8 cellular contexts compared by ENCODE assay signal in the genomic region with DNA sequence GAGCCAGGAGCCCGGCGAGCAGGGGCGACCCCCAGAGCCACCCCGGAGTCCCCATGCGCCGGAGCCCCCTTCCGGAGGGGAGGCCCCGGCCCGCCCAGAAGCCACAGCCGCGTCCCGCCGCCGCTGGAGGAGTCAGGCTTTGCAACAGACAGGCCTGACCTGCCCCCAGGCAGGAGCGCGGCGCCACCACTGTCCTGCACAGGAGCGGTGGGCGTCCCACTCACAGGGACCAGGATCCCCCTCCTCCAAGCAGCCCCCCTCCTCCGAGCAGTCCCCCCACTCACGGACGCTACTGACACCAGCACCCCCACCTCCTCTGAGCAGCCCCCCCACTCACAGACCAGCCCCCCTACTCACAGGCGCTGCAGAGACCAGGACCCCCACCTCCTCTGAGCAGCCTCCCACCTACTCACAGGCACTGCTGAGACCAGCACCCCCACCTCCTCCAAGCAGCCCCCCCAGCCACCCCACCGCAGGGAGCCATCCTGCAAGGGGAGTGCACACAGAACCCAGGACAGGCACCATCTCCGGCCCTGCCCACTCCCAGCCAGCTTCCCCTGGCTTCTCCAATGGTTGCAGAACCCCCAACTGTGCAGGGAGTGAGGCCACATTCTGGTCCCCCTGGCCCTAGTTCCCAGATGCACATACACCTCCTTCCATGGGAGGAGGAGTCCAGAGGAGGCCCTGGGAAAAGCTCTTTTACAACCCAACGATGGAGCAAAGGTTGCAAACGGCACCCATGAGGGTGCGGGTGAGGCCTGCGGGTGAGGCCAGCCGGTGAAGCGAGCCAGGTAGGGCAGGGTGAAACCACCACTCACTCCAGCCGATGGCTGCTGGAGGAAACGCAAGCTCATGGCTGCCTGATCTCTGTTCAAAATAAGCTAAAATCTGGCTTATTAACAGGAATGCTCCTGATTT.
A peak's percentile ranks its signal among the peaks of the same experiment; 100 is the strongest.
DNase-seq lines count a peak whose midpoint lies in the region; ATAC-seq, FAIRE-seq and TF ChIP-seq lines count a peak whose summit lies in the region.

No MANE protein-coding gene starts in this region.

- peak overlapping the region; percentile 91 for H3K9ac ChIP-seq in PC-3 (ENCODE audit: low read length)
- peak overlapping the region; percentile 76 for H3K9ac ChIP-seq in HepG2 (ENCODE audit: insufficient read depth, low read depth, low read length)

- intact Hi-C loops in PC-3 (cut with micrococcal nuclease): no loop called here
- intact Hi-C loops in MCF 10A (cut with micrococcal nuclease): loop anchor here (2.0 kb wide), 2 partner anchors 41 to 49 kb away; no protein-coding TSS in a partner anchor
- intact Hi-C loops in HepG2 (cut with micrococcal nuclease; ENCODE audit: unreplicated experiment): no loop called here

- BruUV-seq in PC-3 (replicated peaks; lab: Mats Ljungman, UMichigan) (TSS peak; percentile 82), MCF 10A (replicated peaks; lab: Mats Ljungman, UMichigan) (no TSS peak), HepG2 (replicated peaks; lab: Mats Ljungman, UMichigan) (no TSS peak)

- CTCF ChIA-PET in PC-3 (lab: Charles Lee): interaction anchor here (1.0 to 1.9 kb wide), 3 partner anchors 13 to 52 kb away, joined by 3 to 9 read pairs (median 5); no protein-coding TSS in a partner anchor
- CTCF ChIA-PET in MCF 10A (lab: Yijun Ruan, JAX): interaction anchor here (1.0 to 1.1 kb wide), 4 partner anchors 13 to 54 kb away, joined by 3 to 4 read pairs (median 3); no protein-coding TSS in a partner anchor
- CTCF ChIA-PET in HepG2 (lab: Yijun Ruan, JAX; ENCODE audit: low intra/inter-chr PET ratio, low total read pairs): no interaction called here

- H3K79me2 ChIP-seq in ACC112 (ENCODE audit: control insufficient read depth, insufficient read depth, low read length, unreplicated experiment) (peaks cover 27% of the 10 kb centered on the region), PC-3 (ENCODE audit: low read length) (peaks cover 30% of the 10 kb centered on the region), HepG2 (ENCODE audit: insufficient read depth, low read length) (no peaks in the 10 kb centered on the region)

- no peaks in the 10 kb centered on the region for H3K27me3 Mint-ChIP-seq in MCF 10A (ENCODE audit: insufficient read depth, unreplicated experiment)
- H3K27me3 Mint-ChIP-seq in stimulated activated naive CD8-positive, alpha-beta T cell treated with anti-CD3 and anti-CD28 coated beads, Interleukin-15, amount 100 ng/mL, for 72 hours: no peaks in the 10 kb centered on the region

- H3K27ac Mint-ChIP-seq in MCF 10A (ENCODE audit: low read depth, unreplicated experiment): no peak overlapping the region
- peak overlapping the region; percentile 87 to 94 for H3K27ac Mint-ChIP-seq in stimulated activated naive CD8-positive, alpha-beta T cell treated with anti-CD3 and anti-CD28 coated beads, Interleukin-15, amount 100 ng/mL, for 72 hours

- H3K4me3 ChIP-seq in ACC112 (ENCODE audit: low read depth, low read length) (peak overlapping the region; percentile 90), PC-3 (ENCODE audit: low read length) (peak overlapping the region; percentile 80), HepG2 (replicated peaks in 1 of 3; ENCODE audit: insufficient read depth in 1 of 3, low read depth in 2 of 3, low read length in 3 of 3) (peak overlapping the region; percentile 81 to 89 (median 83))

- in situ Hi-C loops in HepG2 (cut with HindIII; ENCODE audit: extremely low pct_ligation_motif_present, low pct_unique_long_range_greater_than_20kb): no loop called here

- H3K27me3 ChIP-seq in ACC112 (ENCODE audit: insufficient read depth, low read length) (no peaks in the 10 kb centered on the region), PC-3 (ENCODE audit: low read length) (no peaks in the 10 kb centered on the region), HepG2 (ENCODE audit: control insufficient read depth in 1 of 2, insufficient read depth in 2 of 2, low read length in 2 of 2) (no peaks in the 10 kb centered on the region)

- H4K20me1 ChIP-seq in PC-3 (ENCODE audit: low read length): no peaks in the 10 kb centered on the region
- no peaks in the 10 kb centered on the region for H4K20me1 ChIP-seq in HepG2 (ENCODE audit: insufficient read depth, low read length)

- H3K4me1 Mint-ChIP-seq in MCF 10A (ENCODE audit: insufficient read depth, unreplicated experiment): peaks cover 37% of the 10 kb centered on the region
- H3K4me1 Mint-ChIP-seq in stimulated activated naive CD8-positive, alpha-beta T cell treated with anti-CD3 and anti-CD28 coated beads, Interleukin-15, amount 100 ng/mL, for 72 hours: peaks cover 60% of the 10 kb centered on the region

- peaks cover 37% of the 10 kb centered on the region for H3K4me1 ChIP-seq in ACC112 (ENCODE audit: control insufficient read depth, insufficient read depth, low read length, unreplicated experiment)
- H3K4me1 ChIP-seq in PC-3 (ENCODE audit: insufficient read depth, low read length): peaks cover 45% of the 10 kb centered on the region
- H3K4me1 ChIP-seq in HepG2 (ENCODE audit: insufficient read depth, low read length): peaks cover 57% of the 10 kb centered on the region

- TF ChIP-seq CTCF in PC-3 (conservative IDR thresholded peaks at IDR 0.05; ENCODE audit: low read depth, low read length): no peak
- TF ChIP-seq CTCF in MCF 10A (IDR thresholded peaks at IDR 0.05; ENCODE audit: unreplicated experiment): no peak
- TF ChIP-seq CTCF in HepG2 (CRISPR knock-in tag; IDR thresholded peaks at IDR 0.05): peak; percentile 33

- H3K4me2 ChIP-seq in PC-3 (ENCODE audit: low read length) (peak overlapping the region; percentile 99), HepG2 (ENCODE audit: low read depth, low read length) (peak overlapping the region; percentile 100)

- H3F3A ChIP-seq in PC-3 (ENCODE audit: low read length, unreplicated experiment): no peaks in the 10 kb centered on the region

- no peak for TF ChIP-seq EP300 in HepG2 (IDR thresholded peaks at IDR 0.05; ENCODE audit: low read depth in 2 of 2, low read length in 2 of 2)
- no peak for TF ChIP-seq EP300 in HepG2 (CRISPR knock-in tag; IDR thresholded peaks at IDR 0.05; ENCODE audit: borderline replicate concordance)

- peak in 1 of 2 experiments; percentile 34; a peak in 1 of 4 replicates for TF ChIP-seq POLR2A in HepG2 (IDR thresholded peaks at IDR 0.05; ENCODE audit: insufficient read depth in 1 of 2, low read depth in 2 of 2, low read length in 2 of 2)

- DNase-seq in PC-3: peak; percentile 60
- DNase-seq in MCF 10A (ENCODE audit: unreplicated experiment): peak; percentile 35
- peak; percentile 39 for DNase-seq in HepG2 (ENCODE audit: low spot score)
- no peak for DNase-seq in stimulated activated naive CD8-positive, alpha-beta T cell treated with anti-CD3 and anti-CD28 coated beads, Interleukin-15, amount 100 ng/mL, for 72 hours

- H3K36me3 Mint-ChIP-seq in MCF 10A (ENCODE audit: insufficient read depth, unreplicated experiment): peaks cover 4% of the 10 kb centered on the region

- H3K27ac ChIP-seq in ACC112 (ENCODE audit: low read depth, low read length) (peak overlapping the region; percentile 94), PC-3 (ENCODE audit: low read length) (peak overlapping the region; percentile 100), HepG2 (ENCODE audit: extremely low read length, insufficient read depth, low read length) (peak overlapping the region; percentile 48)

- WGBS in HepG2 (ENCODE audit: low lambda C conversion rate): 0% methylated on average over 17 of the region's 33 CpGs

- no peaks in the 10 kb centered on the region for H3K9me3 Mint-ChIP-seq in MCF 10A (ENCODE audit: unreplicated experiment)
- H3K9me3 Mint-ChIP-seq in stimulated activated naive CD8-positive, alpha-beta T cell treated with anti-CD3 and anti-CD28 coated beads, Interleukin-15, amount 100 ng/mL, for 72 hours: no peaks in the 10 kb centered on the region

- H3K9me3 ChIP-seq in PC-3 (ENCODE audit: low read length) (no peaks in the 10 kb centered on the region), HepG2 (ENCODE audit: low read length) (no peaks in the 10 kb centered on the region)

- no peaks in the 10 kb centered on the region for H3K9me2 ChIP-seq in PC-3 (replicated peaks; ENCODE audit: low read length)

- FAIRE-seq in HepG2 (lab: Jason Lieb, UNC): no peak

- no peak overlapping the region for H2AFZ ChIP-seq in ACC112 (ENCODE audit: low read length, unreplicated experiment)
- H2AFZ ChIP-seq in PC-3 (ENCODE audit: low read length): 0 out of 2 replicates have a peak overlapping the region, but pooled peaks have one; percentile 26
- no peak overlapping the region for H2AFZ ChIP-seq in HepG2 (ENCODE audit: low read length)

- POLR2A ChIA-PET in PC-3 (lab: Charles Lee; ENCODE audit: unreplicated experiment) (interaction anchor here (0.6 kb wide), 1 partner anchor 13 kb away, joined by 3 read pairs; no protein-coding TSS in a partner anchor), MCF 10A (lab: Yijun Ruan, JAX) (no interaction called here), HepG2 (lab: Yijun Ruan, JAX) (interaction anchor here (0.8 to 2.3 kb wide), 3 partner anchors 8 to 78 kb away, joined by 3 to 8 read pairs (median 3); no protein-coding TSS in a partner anchor)

- 0 out of 2 replicates have a peak, but pooled peaks have one; percentile 3 for TF ChIP-seq RAD21 in HepG2 (CRISPR knock-in tag; IDR thresholded peaks at IDR 0.05)

- ATAC-seq in GM19397 (IDR thresholded peaks at IDR 0.05; ENCODE audit: unreplicated experiment) (peak; percentile 37), PC-3 (peak; percentile 8), HepG2 (peak; percentile 58), HG03469 (IDR thresholded peaks at IDR 0.05; ENCODE audit: unreplicated experiment) (no peak), GM18861 (IDR thresholded peaks at IDR 0.05; ENCODE audit: unreplicated experiment) (no peak)
- peak; percentile 70 for ATAC-seq in stimulated activated naive CD8-positive, alpha-beta T cell treated with anti-CD3 and anti-CD28 coated beads, Interleukin-15, amount 100 ng/mL, for 72 hours

- peak overlapping the region; percentile 80 for H3K4me3 Mint-ChIP-seq in MCF 10A (ENCODE audit: unreplicated experiment)
- peak overlapping the region; percentile 94 to 97 for H3K4me3 Mint-ChIP-seq in stimulated activated naive CD8-positive, alpha-beta T cell treated with anti-CD3 and anti-CD28 coated beads, Interleukin-15, amount 100 ng/mL, for 72 hours

- H3K36me3 ChIP-seq in ACC112 (ENCODE audit: insufficient read depth, low read length) (no peaks in the 10 kb centered on the region), PC-3 (ENCODE audit: low read depth, low read length) (no peaks in the 10 kb centered on the region), HepG2 (replicated peaks in 1 of 2; ENCODE audit: control insufficient read depth in 1 of 2, insufficient read depth in 2 of 2, low read length in 2 of 2) (no peaks in the 10 kb centered on the region)

TF ChIP-seq in HepG2, 621 proteins besides CTCF, POLR2A, EP300 and RAD21 (continues in another document):
- no peak for TF ChIP-seq ZNF12 (CRISPR knock-in tag; IDR thresholded peaks at IDR 0.05)
- TF ChIP-seq HOXA5 (CRISPR knock-in tag; IDR thresholded peaks at IDR 0.05): 0 out of 2 replicates have a peak, but pooled peaks have one; percentile 12
- TF ChIP-seq AGO2 (optimal IDR thresholded peaks at IDR 0.05; ENCODE audit: low read depth, low read length): peak; percentile 10
- no peak for TF ChIP-seq NFKB2 (CRISPR knock-in tag; IDR thresholded peaks at IDR 0.05; ENCODE audit: borderline replicate concordance)

Comparison
In these comparisons a context has a peak if more than half of its experiments do, and no peak if none do; other contexts are left out.
1. H3K27ac ChIP-seq: peak in every context shown above with its lines; median percentile 100 in PC-3; 94 in ACC112; 48 in HepG2.
2. ATAC-seq: peak in GM19397 (single experiment), PC-3 (single experiment), HepG2 (single experiment) and stimulated activated naive CD8-positive, alpha-beta T cell treated with anti-CD3 and anti-CD28 coated beads, Interleukin-15, amount 100 ng/mL, for 72 hours (single experiment); none in HG03469 (single experiment) and GM18861 (single experiment).
3. DNase-seq: peak in PC-3 (single experiment), MCF 10A (single experiment) and HepG2 (single experiment); none in stimulated activated naive CD8-positive, alpha-beta T cell treated with anti-CD3 and anti-CD28 coated beads, Interleukin-15, amount 100 ng/mL, for 72 hours (0 of 2).
4. Peak in every context shown above with its lines, with median percentiles within 50 percentile points of each other: H3K4me3 ChIP-seq.